ENCODE assay signal across 9 cellular contexts in the genomic region with DNA sequence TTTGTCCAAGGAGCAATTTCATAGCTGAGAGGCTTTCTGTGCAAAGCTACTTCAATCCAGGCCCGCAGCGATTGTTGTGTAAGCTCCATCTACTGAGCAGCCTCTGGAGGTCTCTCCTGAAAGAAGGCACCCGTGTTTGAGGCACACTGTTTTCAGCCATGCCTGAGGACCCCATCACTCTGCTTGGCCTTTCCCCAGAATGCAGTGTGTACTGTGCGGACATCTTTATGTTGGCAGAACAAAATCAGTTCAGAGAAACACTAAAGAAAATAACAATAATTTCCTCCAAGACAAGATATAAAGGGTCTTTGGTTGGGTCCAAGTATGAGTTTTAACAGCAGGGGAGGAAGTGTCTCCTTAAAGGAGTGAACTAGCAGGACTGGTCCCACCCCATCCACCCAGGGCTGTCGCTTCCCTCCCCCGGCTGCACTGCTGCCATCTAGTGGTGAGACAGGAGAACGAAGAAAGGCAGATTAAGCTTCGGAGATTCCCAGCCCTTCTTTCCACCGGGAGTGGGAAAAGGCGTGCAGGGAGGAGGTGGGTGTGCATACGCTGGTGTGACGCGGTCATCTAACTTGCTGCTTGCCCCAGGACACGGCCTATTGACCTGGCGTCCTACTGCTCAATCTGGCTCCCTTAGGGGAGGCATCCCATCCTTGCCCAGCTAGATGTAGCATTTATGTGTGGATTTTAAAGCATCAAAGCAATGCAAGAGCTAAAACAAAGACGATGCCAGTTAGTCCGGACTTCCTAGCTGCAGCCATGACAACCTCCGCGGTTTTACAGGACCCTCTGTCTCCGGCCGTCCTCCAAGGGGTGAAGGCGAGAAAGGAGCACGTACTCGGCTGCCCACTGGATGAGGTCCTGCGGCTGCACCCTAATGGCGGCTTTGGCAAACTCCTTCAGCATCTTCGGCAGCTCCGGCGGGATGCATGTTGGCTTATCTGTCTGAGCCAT. TPM values are rescaled to one million over a fixed set of nuclear protein-coding genes. Genes with fewer than 3 reads are reported as not detected.
DNase-seq lines count a peak whose midpoint lies in the region; ATAC-seq, FAIRE-seq and TF ChIP-seq lines count a peak whose summit lies in the region.
"Not testable (repeated sequence)": the region's sequence is repeated elsewhere in the genome, so short reads cannot be mapped to it uniquely, and the experiment has no call there.
"Had no signal": no experiment of that assay in that cellular context is flagged by ENCODE, and none has a peak within 500 bp of the region (broad histone marks: within the 10 kb centered on the region; RNA-seq: fewer than 3 reads in every experiment).

No MANE protein-coding gene starts in this region.

- H3K27ac ChIP-seq in BLaER1 treated with 17β-estradiol and CSF1 and Interleukin-3, amounts not matched to agents 10 nM and 100 nM; GM23338 (ENCODE audit: low read depth); astrocyte (ENCODE audit: low read depth, low read length): not testable (repeated sequence)

- not testable (repeated sequence) for H3K27ac Mint-ChIP-seq in GM23338; astrocyte (ENCODE audit: unreplicated experiment); mesothelial cell of epicardium

- ATAC-seq in GM23338, result peak; percentile 91

- H3K27me3 Mint-ChIP-seq in GM23338 (ENCODE audit: insufficient read depth, low read depth, poor library complexity), result not testable (repeated sequence)
- H3K27me3 Mint-ChIP-seq in astrocyte (ENCODE audit: low read depth, unreplicated experiment) (peaks cover 10% of the 10 kb centered on the region), mesothelial cell of epicardium (ENCODE audit: low read depth) (peaks cover 63% of the 10 kb centered on the region)

- H3K4me1 Mint-ChIP-seq in GM23338; astrocyte (ENCODE audit: low read depth, unreplicated experiment); mesothelial cell of epicardium: not testable (repeated sequence)

- not testable (repeated sequence) for H3K9me2 ChIP-seq in GM23338 (ENCODE audit: insufficient read depth)

- H3K9me3 Mint-ChIP-seq in GM23338; astrocyte (ENCODE audit: unreplicated experiment); mesothelial cell of epicardium: not testable (repeated sequence)

- not testable (repeated sequence) for H3K4me3 ChIP-seq in BLaER1 treated with 17β-estradiol and CSF1 and Interleukin-3, amounts not matched to agents 10 nM and 100 nM
- peak overlapping the region; percentile 68 for H3K4me3 ChIP-seq in GM23338
- H3K4me3 ChIP-seq in astrocyte (ENCODE audit: insufficient read depth, low read depth, low read length), result peak overlapping the region; percentile 57

- H3K4me1 ChIP-seq in BLaER1 treated with 17β-estradiol and CSF1 and Interleukin-3, amounts not matched to agents 10 nM and 100 nM; GM23338 (ENCODE audit: insufficient read depth); astrocyte (ENCODE audit: insufficient read depth, low read length): not testable (repeated sequence)

- not testable (repeated sequence) for H3K36me3 Mint-ChIP-seq in GM23338 (ENCODE audit: low read depth); astrocyte (ENCODE audit: low read depth, unreplicated experiment); mesothelial cell of epicardium

- peak; percentile 93 for FAIRE-seq in astrocyte (lab: Jason Lieb, UNC)

- peak overlapping the region; percentile 70 for H3K4me3 Mint-ChIP-seq in GM23338
- peak overlapping the region; percentile 55 for H3K4me3 Mint-ChIP-seq in astrocyte (ENCODE audit: unreplicated experiment)
- peak overlapping the region; percentile 64 for H3K4me3 Mint-ChIP-seq in mesothelial cell of epicardium

- not testable (repeated sequence) for H3K9me3 ChIP-seq in BLaER1 treated with 17β-estradiol and CSF1 and Interleukin-3, amounts not matched to agents 10 nM and 100 nM (replicated peaks in 1 of 11); astrocyte (ENCODE audit: insufficient read depth, low read depth, low read length)

- peak; percentile 63 for DNase-seq in GM23338 (ENCODE audit: low spot score)
- DNase-seq in NCI-H1694 treated with DMSO at 0.1 percent for 48 hours (lab: John Stamatoyannopoulos, UW), result peak; percentile 67
- peak; percentile 9 for DNase-seq in SKM-1 treated with dmso at 0.1 percent for 144 hours (lab: John Stamatoyannopoulos, UW; ENCODE audit: unreplicated experiment)
- peak; percentile 23 for DNase-seq in astrocyte (ENCODE audit: low read depth)
- peak; percentile 8 for DNase-seq in germinal center (ENCODE audit: low spot score)
- peak in 1 of 2 experiments; percentile 49 for DNase-seq in mesothelial cell of epicardium (ENCODE audit: low spot score in 2 of 2, unreplicated experiment in 2 of 2)
- peak; percentile 8 for DNase-seq in stimulated activated CD4-positive, alpha-beta T cell treated with anti-CD3 and anti-CD28 coated beads, Interleukin-4, amount 100 ng/mL, for 1 hour

- H3K9ac ChIP-seq in BLaER1 treated with 17β-estradiol and CSF1 and Interleukin-3, amounts not matched to agents 10 nM and 100 nM, result not testable (repeated sequence)
- peak overlapping the region; percentile 48 for H3K9ac ChIP-seq in astrocyte (ENCODE audit: low read length)

- H3K36me3 ChIP-seq in BLaER1 treated with 17β-estradiol and CSF1 and Interleukin-3, amounts not matched to agents 10 nM and 100 nM; GM23338 (ENCODE audit: insufficient read depth); astrocyte (ENCODE audit: insufficient read depth, low read length): not testable (repeated sequence)

- TF ChIP-seq CTCF in GM23338 (conservative IDR thresholded peaks at IDR 0.05; ENCODE audit: low read depth in 2 of 2), result peak; percentile 72 to 77
- TF ChIP-seq CTCF in astrocyte (IDR thresholded peaks at IDR 0.05; ENCODE audit: insufficient read depth, low read depth, low read length), result peak; percentile 50
- TF ChIP-seq CTCF in mesothelial cell of epicardium (IDR thresholded peaks at IDR 0.05; ENCODE audit: unreplicated experiment), result peak; percentile 77

- not testable (repeated sequence) for H3K27me3 ChIP-seq in BLaER1 treated with 17β-estradiol and CSF1 and Interleukin-3, amounts not matched to agents 10 nM and 100 nM; GM23338 (ENCODE audit: insufficient read depth)
- H3K27me3 ChIP-seq in astrocyte (ENCODE audit: insufficient read depth, low read length), result peaks cover 11% of the 10 kb centered on the region

- H2AFZ ChIP-seq in GM23338 (peak overlapping the region; percentile 93), astrocyte (ENCODE audit: low read depth, low read length) (peak overlapping the region; percentile 87)

- peak overlapping the region in 10 of 11 experiments; percentile 4 to 68 (median 34); a peak in 10 of 22 replicates for H3K4me2 ChIP-seq in BLaER1 treated with 17β-estradiol and CSF1 and Interleukin-3, amounts not matched to agents 10 nM and 100 nM
- H3K4me2 ChIP-seq in GM23338 (peak overlapping the region; percentile 89), astrocyte (ENCODE audit: low read length) (peak overlapping the region; percentile 98)

- H3K79me2 ChIP-seq in GM23338 (replicated peaks; ENCODE audit: insufficient read depth); astrocyte (ENCODE audit: insufficient read depth, low read length): not testable (repeated sequence)

- H4K20me1 ChIP-seq in BLaER1 treated with 17β-estradiol and CSF1 and Interleukin-3, amounts not matched to agents 10 nM and 100 nM; GM23338 (replicated peaks; ENCODE audit: insufficient read depth); astrocyte (ENCODE audit: insufficient read depth, low read length): not testable (repeated sequence)

- not testable (repeated sequence) for H3F3A ChIP-seq in GM23338 (replicated peaks; ENCODE audit: low read depth)

TF ChIP-seq in GM23338, 12 proteins besides CTCF, POLR2A, EP300 and RAD21:
- 0 out of 2 replicates have a peak, but pooled peaks have one; percentile 14 for TF ChIP-seq POLR2AphosphoS5 (IDR thresholded peaks at IDR 0.05; ENCODE audit: low read depth)

RNA-seq across cellular contexts. Expression of a gene that starts 12.1 kb away (rescaled TPM):
- total RNA-seq in GM23338 (2014; rRNA removed; shearing (Covaris generic)), result 0.27 TPM in 1 of 2 replicates, not detected in the other
- polyA plus RNA-seq in GM23338 (2016; fragmentation: Nextera tagmentation; extraction: Ambion mirVana), result 0.11 TPM in 1 of 2 replicates, not detected in the other
- total RNA-seq in astrocyte (not detected in 2 replicates), mesothelial cell of epicardium (not detected in 3 replicates)
- total RNA-seq: H4 had no signal

RNA-seq across cellular contexts. Expression of a gene that starts 18.8 kb away (rescaled TPM):
- total RNA-seq in GM23338 (2014; rRNA removed; shearing (Covaris generic)), result 89.2 and 113 TPM in 2 replicates
- 38.5 and 52.5 TPM in 2 replicates for polyA plus RNA-seq in GM23338 (2016; fragmentation: Nextera tagmentation; extraction: Ambion mirVana)
- total RNA-seq in astrocyte (34.6 and 35.8 TPM in 2 replicates), mesothelial cell of epicardium (111 to 123 TPM (median 120 TPM) in 3 replicates)

RNA-seq across cellular contexts. Expression of a gene that starts 53.4 kb away (rescaled TPM):
- 12.0 and 13.6 TPM in 2 replicates for total RNA-seq in GM23338 (2014; rRNA removed; shearing (Covaris generic))
- polyA plus RNA-seq in GM23338 (2016; fragmentation: Nextera tagmentation; extraction: Ambion mirVana), result 2.4 and 4.2 TPM in 2 replicates
- total RNA-seq in astrocyte (28.6 and 29.2 TPM in 2 replicates), mesothelial cell of epicardium (54.8 to 64.5 TPM (median 57.8 TPM) in 3 replicates)

Comparison
In these comparisons a context has a peak if more than half of its experiments do, and no peak if none do; other contexts are left out.
1. H3K4me2 ChIP-seq: peak in every context shown above with its lines; median percentile 98 in astrocyte; 89 in GM23338; 34 in BLaER1 treated with 17β-estradiol and CSF1 and Interleukin-3, amounts not matched to agents 10 nM and 100 nM.